27 cellular contexts compared by ENCODE assay signal in genomic region chr12:14927267-14927666, GRCh38. TPM values are rescaled to one million over a fixed set of nuclear protein-coding genes. Genes with fewer than 3 reads are reported as not detected.
DNase-seq lines count a peak whose midpoint lies in the region; ATAC-seq and TF ChIP-seq lines count a peak whose summit lies in the region.
"Had no signal": no experiment of that assay in that cellular context is flagged by ENCODE, and none has a peak within 500 bp of the region (broad histone marks: within the 10 kb centered on the region; RNA-seq: fewer than 3 reads in every experiment).

No MANE protein-coding gene starts in this region.

- H2AFZ ChIP-seq in PC-9, result peak overlapping the region; percentile 36; the same call in 1 of the 2 replicates
- H2AFZ ChIP-seq in trophoblast cell (ENCODE audit: insufficient read depth, low read length, poor library complexity), result no peak overlapping the region
- H2AFZ ChIP-seq: GM23248 had no signal

- CTCF ChIA-PET in PC-9 (lab: Charles Lee), result no interaction called here

- DNase-seq in PC-9 (no peak), trophoblast cell (no peak), NCI-H1092 (lab: John Stamatoyannopoulos, UW) (no peak), COLO829 (ENCODE audit: low spot score) (no peak)
- no peak for DNase-seq in effector CD4-positive, alpha-beta T cell
- DNase-seq: AML-193; CD4-positive, alpha-beta memory T cell; DMS79 treated with DMSO at 0.1 percent for 48 hours; GM23248; H9; NCI-H1048; NCI-H1417 treated with DMSO at 0.1 percent for 48 hours; NCI-H1694 treated with DMSO at 0.1 percent for 48 hours; NCI-H2081; NCI-H2227 treated with DMSO at 0.1 percent for 48 hours; NCI-H526 treated with DMSO at 0.1 percent for 48 hours; Peyer's patch; SIG-M5; SK-N-SH; SW 1271 had no signal

- H3K9me3 ChIP-seq in PC-9 (ENCODE audit: insufficient read depth, low read depth), result 0 out of 2 replicates have a peak, but pooled peaks cover 8% of the 10 kb centered on the region
- no peaks in the 10 kb centered on the region for H3K9me3 ChIP-seq in trophoblast cell (ENCODE audit: insufficient read depth, low read depth, low read length)
- H3K9me3 ChIP-seq: A549, Peyer's patch, SK-N-SH had no signal

- peak overlapping the region; percentile 79 for H3K4ac ChIP-seq in trophoblast cell (ENCODE audit: low read depth, low read length)

- peaks cover 18% of the 10 kb centered on the region for H3K79me1 ChIP-seq in trophoblast cell (ENCODE audit: low read length)

- no peak for TF ChIP-seq CTCF in PC-9 (conservative IDR thresholded peaks at IDR 0.05)

- no peak overlapping the region for H3K18ac ChIP-seq in trophoblast cell (ENCODE audit: low read length)

- H3K4me2 ChIP-seq in PC-9 (peak overlapping the region; percentile 95), trophoblast cell (ENCODE audit: low read length) (peak overlapping the region; percentile 49)
- H3K4me2 ChIP-seq: A549; BLaER1 treated with 17β-estradiol and CSF1 and Interleukin-3, amounts not matched to agents 10 nM and 100 nM; SK-N-SH had no signal

- peak overlapping the region; percentile 76 for H2BK120ac ChIP-seq in trophoblast cell (ENCODE audit: insufficient read depth, low read length, poor library complexity)

- no peaks in the 10 kb centered on the region for H3K9me2 ChIP-seq in PC-9 (ENCODE audit: insufficient read depth)
- H3K9me2 ChIP-seq: SK-N-SH had no signal

- BruUV-seq in PC-9 (replicated peaks; lab: Mats Ljungman, UMichigan), result no TSS peak

- POLR2A ChIA-PET in PC-9 (lab: Charles Lee; ENCODE audit: unreplicated experiment), result interaction anchor here (0.7 to 1.1 kb wide), 2 partner anchors 23 to 124 kb away, joined by 3 to 15 read pairs; partner anchors contain the start of gene C12orf60

- H3F3A ChIP-seq in PC-9 (ENCODE audit: insufficient read depth, low read depth), result peaks cover 29% of the 10 kb centered on the region

- no peaks in the 10 kb centered on the region for H3K36me3 ChIP-seq in PC-9 (ENCODE audit: low read depth)
- no peaks in the 10 kb centered on the region for H3K36me3 ChIP-seq in trophoblast cell (ENCODE audit: control insufficient read depth in 1 of 2, insufficient read depth in 2 of 2, low read length in 2 of 2)
- H3K36me3 ChIP-seq: Peyer's patch had no signal

- peaks cover 55% of the 10 kb centered on the region for H3K4me1 ChIP-seq in PC-9 (replicated peaks; ENCODE audit: insufficient read depth)
- H3K4me1 ChIP-seq in trophoblast cell (ENCODE audit: control insufficient read depth in 1 of 2, insufficient read depth in 2 of 2, low read length in 2 of 2), result peaks cover 3 to 8% of the 10 kb centered on the region in 2 experiments
- H3K4me1 ChIP-seq: A549, Peyer's patch had no signal

- no peak overlapping the region for H4K8ac ChIP-seq in trophoblast cell (ENCODE audit: low read depth, low read length)

- H3K4me3 ChIP-seq in PC-9 (no peak overlapping the region), trophoblast cell (ENCODE audit: low read depth, low read length) (no peak overlapping the region)
- H3K4me3 ChIP-seq: A549; BLaER1 treated with 17β-estradiol and CSF1 and Interleukin-3, amounts not matched to agents 10 nM and 100 nM; GM23248; Peyer's patch had no signal

- H3K27ac ChIP-seq in PC-9 (no peak overlapping the region), trophoblast cell (ENCODE audit: low read depth, low read length) (peak overlapping the region; percentile 81)
- H3K27ac ChIP-seq: A549; BLaER1 treated with 17β-estradiol and CSF1 and Interleukin-3, amounts not matched to agents 10 nM and 100 nM; GM23248; HL-60; Peyer's patch had no signal

- no peak overlapping the region for H2AK5ac ChIP-seq in trophoblast cell (ENCODE audit: low read length)

- H3K27me3 ChIP-seq in PC-9 (ENCODE audit: insufficient read depth, low read depth) (no peaks in the 10 kb centered on the region), trophoblast cell (ENCODE audit: insufficient read depth, low read length) (no peaks in the 10 kb centered on the region)
- H3K27me3 ChIP-seq: BLaER1 treated with 17β-estradiol and CSF1 and Interleukin-3, amounts not matched to agents 10 nM and 100 nM; Peyer's patch had no signal

- peak; percentile 62 for ATAC-seq in GM18858 (IDR thresholded peaks at IDR 0.05; ENCODE audit: unreplicated experiment)
- ATAC-seq in activated CD4-positive, CD25-positive, alpha-beta regulatory T cell treated with anti-CD3 and anti-CD28 coated beads, Interleukin-2, amount 50 U/mL, for 24 hours, result no peak
- ATAC-seq: A549 had no signal

- no peak overlapping the region for H3K9ac ChIP-seq in trophoblast cell (ENCODE audit: low read length)
- H3K9ac ChIP-seq: BLaER1 treated with 17β-estradiol and CSF1 and Interleukin-3, amounts not matched to agents 10 nM and 100 nM; GM23248; SK-N-SH had no signal

- no CpG with 5 or more reads among the region's 3 CpGs for WGBS in trophoblast cell (ENCODE audit: extremely low coverage, insufficient coverage, insufficient read length)

- no peak overlapping the region for H4K12ac ChIP-seq in trophoblast cell (ENCODE audit: low read depth, low read length)

- H3K79me2 ChIP-seq in PC-9 (ENCODE audit: low read depth) (0 out of 2 replicates have a peak, but pooled peaks cover 7% of the 10 kb centered on the region), trophoblast cell (ENCODE audit: control insufficient read depth, insufficient read depth, low read length, poor library complexity) (peaks cover 1% of the 10 kb centered on the region)

- H4K91ac ChIP-seq in trophoblast cell (ENCODE audit: low read depth, low read length), result no peak overlapping the region

- no peak overlapping the region for H3K23ac ChIP-seq in trophoblast cell (ENCODE audit: low read length)

- H3K14ac ChIP-seq in trophoblast cell (ENCODE audit: low read length), result no peak overlapping the region

- H2BK5ac ChIP-seq in trophoblast cell (ENCODE audit: low read depth, low read length, poor library complexity), result no peak overlapping the region

- H2BK12ac ChIP-seq in trophoblast cell (ENCODE audit: low read length), result no peak overlapping the region

- H4K20me1 ChIP-seq in PC-9 (ENCODE audit: insufficient read depth), result no peaks in the 10 kb centered on the region
- H4K20me1 ChIP-seq: BLaER1 treated with 17β-estradiol and CSF1 and Interleukin-3, amounts not matched to agents 10 nM and 100 nM had no signal

- intact Hi-C loops in PC-9 (cut with micrococcal nuclease; ENCODE audit: unreplicated experiment), result no loop called here

RNA-seq across cellular contexts. Expression of gene ERP27, which starts 11.1 kb away (rescaled TPM):
- 14.9 and 33.4 TPM in 2 replicates for total RNA-seq in PC-9 (2021)
- 42.0 and 49.0 TPM in 2 replicates for polyA plus RNA-seq in trophoblast cell (2013)
- total RNA-seq: GM23248, H9, NCI-H460 had no signal
- polyA plus RNA-seq: GM23248 had no signal

RNA-seq across cellular contexts. Expression of gene ARHGDIB, which starts 34.1 kb away (rescaled TPM):
- total RNA-seq in PC-9 (2021), result 307 and 470 TPM in 2 replicates
- 144 and 156 TPM in 2 replicates for polyA plus RNA-seq in trophoblast cell (2013)
- total RNA-seq: NCI-H460 had no signal

RNA-seq across cellular contexts. Expression of gene MGP, which starts 41.6 kb away (rescaled TPM):
- 79.8 and 89.3 TPM in 2 replicates for total RNA-seq in PC-9 (2021)
- 0.39 and 0.45 TPM in 2 replicates for polyA plus RNA-seq in trophoblast cell (2013)
- total RNA-seq: H9, NCI-H460, OCI-LY7 had no signal
- polyA plus RNA-seq: CD4-positive, alpha-beta memory T cell had no signal

RNA-seq across cellular contexts. Expression of gene PDE6H, which starts 45.6 kb away (rescaled TPM):
- not detected in 2 replicates for total RNA-seq in PC-9 (2021)
- polyA plus RNA-seq in trophoblast cell (2013), result not detected in 2 replicates
- total RNA-seq: CD4-positive, alpha-beta memory T cell; GM23248; H9; NCI-H460; OCI-LY7; Peyer's patch had no signal
- polyA plus RNA-seq: A549; CD4-positive, alpha-beta memory T cell; GM23248; SK-N-SH had no signal
